Comparison of ENCODE assay signal across 8 cellular contexts in the genomic region with DNA sequence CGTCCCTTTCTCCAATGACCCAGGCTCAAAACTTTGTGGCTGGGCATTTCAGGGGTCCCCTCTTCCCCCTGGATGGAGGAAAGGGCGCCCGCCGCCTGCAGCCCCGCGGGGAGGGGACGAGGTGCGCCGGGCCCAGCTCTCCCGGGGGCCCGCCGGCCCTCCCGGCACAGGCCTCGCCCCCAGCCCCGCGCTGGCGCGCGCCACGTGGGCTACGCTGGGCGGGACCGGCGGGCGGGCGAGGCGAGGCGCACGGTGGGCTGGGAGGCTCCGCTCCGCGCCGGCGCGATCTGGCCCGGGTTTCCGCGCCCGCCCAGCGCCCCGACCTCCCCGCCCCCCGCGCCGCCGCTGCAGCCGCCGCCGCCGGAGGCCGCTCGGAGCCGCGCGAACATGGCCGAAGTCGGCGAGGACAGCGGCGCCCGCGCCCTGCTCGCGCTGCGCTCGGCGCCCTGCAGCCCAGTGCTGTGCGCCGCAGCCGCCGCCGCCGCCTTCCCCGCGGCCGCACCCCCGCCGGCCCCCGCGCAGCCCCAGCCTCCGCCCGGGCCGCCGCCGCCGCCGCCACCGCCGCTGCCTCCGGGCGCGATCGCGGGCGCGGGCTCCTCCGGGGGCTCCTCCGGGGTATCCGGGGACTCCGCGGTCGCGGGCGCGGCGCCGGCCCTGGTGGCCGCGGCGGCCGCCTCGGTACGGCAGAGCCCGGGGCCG. TPM values are rescaled to one million over a fixed set of nuclear protein-coding genes. Genes with fewer than 3 reads are reported as not detected.
DNase-seq lines count a peak whose midpoint lies in the region; ATAC-seq and TF ChIP-seq lines count a peak whose summit lies in the region.

TSS of gene FOXK1 (plus strand) at position 374 of the 699 bp plus-strand sequence. CDS start at position 388, 14 bp downstream.

- peak within 1 kb of the TSS; percentile 95 to 97 (median 96) for H3K4me3 Mint-ChIP-seq in T-cell

- CTCF ChIA-PET in T-cell (lab: Charles Lee) = interaction anchor here (1.8 to 2.0 kb wide), 2 partner anchors 40 to 70 kb away, joined by 3 to 7 read pairs; no protein-coding TSS in a partner anchor

- 0 to 5% (median 0%) methylated on average over 1 to 113 of the region's 115 CpGs for WGBS in adrenal gland, 4 donors
- WGBS in heart right ventricle, 2 donors = 1% methylated on average over 34 to 99 of the region's 115 CpGs
- 0% methylated on average over 1 of the region's 115 CpGs for WGBS in prostate gland

- H3K27me3 ChIP-seq in adrenal gland = no peaks in the 10 kb centered on the region
- H3K27me3 ChIP-seq in heart right ventricle = no peaks in the 10 kb centered on the region
- H3K27me3 ChIP-seq in prostate gland (replicated peaks; ENCODE audit: insufficient read depth) = no peaks in the 10 kb centered on the region
- no peaks in the 10 kb centered on the region for H3K27me3 ChIP-seq in upper lobe of right lung

- TF ChIP-seq POLR2A in adrenal gland (IDR thresholded peaks at IDR 0.05) (peak; percentile 42 to 87), prostate gland (IDR thresholded peaks at IDR 0.05) (no peak)

- no peaks in the 10 kb centered on the region for H3K9me3 ChIP-seq in ES-I3 (ENCODE audit: control insufficient read depth, insufficient read depth, low read length)
- H3K9me3 ChIP-seq in adrenal gland (replicated peaks in 1 of 3) = no peaks in the 10 kb centered on the region
- H3K9me3 ChIP-seq in heart right ventricle = no peaks in the 10 kb centered on the region
- no peaks in the 10 kb centered on the region for H3K9me3 ChIP-seq in prostate gland
- H3K9me3 ChIP-seq in upper lobe of right lung = no peaks in the 10 kb centered on the region

- peak; percentile 79 to 92 (median 86) for ATAC-seq in T-cell (replicated peaks in 1 of 4)
- peak; percentile 45 to 86 (median 70) for ATAC-seq in heart right ventricle
- ATAC-seq in upper lobe of right lung = peak; percentile 95

- H3K9ac ChIP-seq in ES-I3 (ENCODE audit: low read depth, low read length) = peak within 1 kb of the TSS; percentile 63

- H3K27ac Mint-ChIP-seq in T-cell = peak within 1 kb of the TSS; percentile 97

- no peaks in the 10 kb centered on the region for H3K36me3 ChIP-seq in ES-I3 (ENCODE audit: insufficient read depth, low read length)
- no peaks in the 10 kb centered on the region for H3K36me3 ChIP-seq in adrenal gland (replicated peaks in 1 of 2)
- peaks cover 0 to 7% (median 0%) of the 10 kb centered on the region in 9 donors for H3K36me3 ChIP-seq in heart right ventricle
- H3K36me3 ChIP-seq in prostate gland = no peaks in the 10 kb centered on the region
- H3K36me3 ChIP-seq in upper lobe of right lung = no peaks in the 10 kb centered on the region

- no peaks in the 10 kb centered on the region for H3K9me3 Mint-ChIP-seq in T-cell

- peaks cover 29 to 38% (median 34%) of the 10 kb centered on the region in 3 donors for H3K4me1 Mint-ChIP-seq in T-cell

- H3K27ac ChIP-seq in adrenal gland = peak within 1 kb of the TSS; percentile 82 to 97 (median 96)
- peak within 1 kb of the TSS; percentile 91 to 98 (median 95) for H3K27ac ChIP-seq in heart right ventricle
- H3K27ac ChIP-seq in prostate gland = peak within 1 kb of the TSS; percentile 89 to 91
- peak within 1 kb of the TSS; percentile 85 for H3K27ac ChIP-seq in upper lobe of right lung

- TF ChIP-seq CTCF in adrenal gland (IDR thresholded peaks at IDR 0.05) = peak in 1 of 6 experiments; percentile 31
- TF ChIP-seq CTCF in heart right ventricle (IDR thresholded peaks at IDR 0.05) = peak in 1 of 9 donors; percentile 29
- peak in 2 of 4 experiments; percentile 5 to 15 for TF ChIP-seq CTCF in prostate gland (IDR thresholded peaks at IDR 0.05)
- TF ChIP-seq CTCF in upper lobe of right lung (IDR thresholded peaks at IDR 0.05) = no peak

- H3K27me3 Mint-ChIP-seq in T-cell = no peaks in the 10 kb centered on the region

- peaks cover 12% of the 10 kb centered on the region for H3K36me3 Mint-ChIP-seq in T-cell

- DNase-seq in GOT3 (lab: John Stamatoyannopoulos, UW) (peak; percentile 41), M059J (ENCODE audit: low read depth) (peak; percentile 56), T-cell (peak; percentile 49 to 85 (median 71)), adrenal gland (peak; percentile 63 to 81 (median 78)), heart right ventricle (peak; percentile 76 to 85), prostate gland (ENCODE audit: low spot score) (peak; percentile 57), upper lobe of right lung (peak; percentile 91)

- intact Hi-C loops in adrenal gland (cut with DNase I) (loop anchor here (5.0 kb wide), 3 partner anchors 40 to 70 kb away; no protein-coding TSS in a partner anchor), heart right ventricle (cut with DNase I) (loop anchor here (1.0 to 10.0 kb wide), 14 partner anchors 35 to 73 kb away; no protein-coding TSS in a partner anchor), prostate gland (cut with DNase I) (loop anchor here (1.0 to 5.0 kb wide), 3 partner anchors 41 to 63 kb away; no protein-coding TSS in a partner anchor), upper lobe of right lung (cut with DNase I) (loop anchor here (10.0 kb wide), 1 partner anchor 63 kb away; no protein-coding TSS in a partner anchor)

- H3K4me3 ChIP-seq in adrenal gland (peak within 1 kb of the TSS; percentile 48 to 98 (median 66)), heart right ventricle (peak within 1 kb of the TSS; percentile 42 to 99 (median 93)), prostate gland (peak within 1 kb of the TSS; percentile 78 to 79), upper lobe of right lung (peak within 1 kb of the TSS; percentile 88)

- H3K4me1 ChIP-seq in ES-I3 (ENCODE audit: insufficient read depth, low read length) = peaks cover 11% of the 10 kb centered on the region; the same call in 1 of the 2 replicates
- peaks cover 19 to 40% of the 10 kb centered on the region in 2 donors for H3K4me1 ChIP-seq in adrenal gland (replicated peaks in 1 of 2)
- H3K4me1 ChIP-seq in heart right ventricle = peaks cover 6 to 41% (median 25%) of the 10 kb centered on the region in 9 donors
- peaks cover 6% of the 10 kb centered on the region for H3K4me1 ChIP-seq in prostate gland (replicated peaks)
- peaks cover 17% of the 10 kb centered on the region for H3K4me1 ChIP-seq in upper lobe of right lung

- POLR2A ChIA-PET in T-cell (lab: Charles Lee) = no interaction called here

RNA-seq across cellular contexts. Expression of gene FOXK1, which starts in this region (rescaled TPM):
- 6.6 and 11.6 TPM in 2 replicates for total RNA-seq in M059J (2014; rRNA removed; shearing (Covaris generic))
- 10 to 100 TPM; 63.9 to 79.7 (median 74.2) TPM for total RNA-seq in T-cell
- total RNA-seq in adrenal gland = 10 to 100 TPM; 28.4 to 63.1 (median 42.5) TPM
- polyA plus RNA-seq in adrenal gland = 10 to 100 TPM in 1 of 3 donors, 1 to 10 TPM in 2; 4.8 to 21.3 (median 9.0) TPM
- total RNA-seq in heart right ventricle = 10 to 100 TPM; 17.6 to 30.6 (median 25.4) TPM
- 1 to 10 TPM; 3.6 to 9.8 TPM for polyA plus RNA-seq in heart right ventricle
- total RNA-seq in prostate gland = 10 to 100 TPM; 17.3 to 47.5 TPM
- total RNA-seq in upper lobe of right lung = 33.3 TPM

Comparison
In these comparisons a context has a peak if more than half of its experiments do, and no peak if none do; other contexts are left out.
1. Peak in every context shown above with its lines: DNase-seq, ATAC-seq, H3K4me3 ChIP-seq and H3K27ac ChIP-seq.
2. DNase-seq: peak in every context shown above with its lines; median percentile 91 in upper lobe of right lung; 80 in heart right ventricle; 78 in adrenal gland; 71 in T-cell; 57 in prostate gland; 56 in M059J; 41 in GOT3.